In genomic region chr2:206603269-206603668, GRCh38 we compare ENCODE assay signal across 2 cellular contexts.
TF ChIP-seq lines count a peak whose summit lies in the region.

No MANE protein-coding gene starts in this region.

TF ChIP-seq in HEK293T, 16 proteins besides CTCF, POLR2A, EP300 and RAD21:
- TF ChIP-seq TARDBP (IDR thresholded peaks at IDR 0.05) (no peak), PKNOX1 (IDR thresholded peaks at IDR 0.05) (peak; percentile 81), FOXA1 (IDR thresholded peaks at IDR 0.05) (no peak)

TF ChIP-seq in GM12878, 131 proteins besides CTCF, POLR2A, EP300 and RAD21:
- TF ChIP-seq PKNOX1 (IDR thresholded peaks at IDR 0.05), result 0 out of 2 replicates have a peak, but pooled peaks have one; percentile 21
- no peak for TF ChIP-seq GATAD2B (conservative IDR thresholded peaks at IDR 0.05; ENCODE audit: low read depth)
